ENCODE assay signal across 14 cellular contexts in the genomic region with DNA sequence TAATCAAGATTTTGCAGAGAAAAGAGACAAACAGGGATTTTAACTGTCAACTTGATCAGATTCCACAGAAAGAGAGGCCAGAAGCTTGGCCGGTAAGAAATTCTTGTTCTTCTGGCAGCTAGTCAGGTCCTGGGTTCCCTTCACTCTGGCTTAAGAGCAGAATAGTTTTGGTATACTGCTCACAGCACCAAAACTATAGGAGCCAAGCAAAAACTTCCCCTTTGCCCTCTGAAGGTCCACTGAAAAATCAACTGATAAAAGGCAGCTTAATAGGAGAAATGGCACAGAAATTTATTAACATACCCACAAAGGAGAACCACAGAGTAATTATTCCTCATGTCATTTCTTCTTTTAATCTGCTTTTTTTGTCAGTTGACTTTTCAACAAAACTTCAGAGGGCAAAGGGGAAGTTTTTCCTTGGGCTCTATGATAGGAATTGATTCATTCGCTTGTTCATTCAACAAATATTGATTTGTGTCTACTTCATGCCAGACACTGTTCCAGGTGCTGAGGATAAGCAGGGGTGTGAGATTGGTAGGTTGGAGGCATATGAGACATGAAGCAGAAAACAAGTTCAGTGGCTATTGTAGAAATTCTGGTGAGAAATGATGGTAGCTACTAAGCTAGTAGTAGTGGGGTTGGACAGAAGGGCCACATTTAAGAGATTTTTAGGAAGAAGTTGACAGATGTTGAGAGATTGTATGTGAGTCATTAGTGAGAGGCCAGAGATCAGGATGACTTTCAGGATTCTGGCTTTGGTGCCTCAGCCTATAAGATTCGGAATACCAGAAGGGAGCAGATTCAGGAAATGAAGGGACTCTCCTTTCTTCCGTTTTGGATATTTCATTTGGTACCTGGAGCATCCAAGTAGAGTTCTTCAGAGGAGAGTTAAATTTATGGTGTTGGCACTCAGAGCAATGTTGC. TPM values are rescaled to one million over a fixed set of nuclear protein-coding genes. Genes with fewer than 3 reads are reported as not detected.
DNase-seq lines count a peak whose midpoint lies in the region; ATAC-seq and TF ChIP-seq lines count a peak whose summit lies in the region.
"Had no signal": no experiment of that assay in that cellular context is flagged by ENCODE, and none has a peak within 500 bp of the region (broad histone marks: within the 10 kb centered on the region; RNA-seq: fewer than 3 reads in every experiment).

No MANE protein-coding gene starts in this region.

- no peaks in the 10 kb centered on the region for H3K27me3 Mint-ChIP-seq in effector memory CD8-positive, alpha-beta T cell
- H3K27me3 Mint-ChIP-seq in activated CD8-positive, alpha-beta T cell treated with anti-CD3 and anti-CD28 coated beads for 36 hours: no peaks in the 10 kb centered on the region
- H3K27me3 Mint-ChIP-seq in osteocyte (ENCODE audit: unreplicated experiment): no peaks in the 10 kb centered on the region

- H3K4me3 Mint-ChIP-seq in effector memory CD8-positive, alpha-beta T cell: no peak overlapping the region
- H3K4me3 Mint-ChIP-seq in activated CD8-positive, alpha-beta T cell treated with anti-CD3 and anti-CD28 coated beads for 36 hours: no peak overlapping the region
- H3K4me3 Mint-ChIP-seq in osteocyte (ENCODE audit: unreplicated experiment): no peak overlapping the region

- H3K27ac ChIP-seq in OCI-LY7 (ENCODE audit: low read depth, low read length, poor library complexity, severe bottlenecking): no peak overlapping the region
- peak overlapping the region in 1 of 3 donors; percentile 35 for H3K27ac ChIP-seq in right lobe of liver
- H3K27ac ChIP-seq: BLaER1 had no signal

- no peak for TF ChIP-seq CTCF in OCI-LY7 (conservative IDR thresholded peaks at IDR 0.05; ENCODE audit: low read length)
- TF ChIP-seq CTCF in fibroblast of mammary gland (conservative IDR thresholded peaks at IDR 0.05; ENCODE audit: control insufficient read depth, insufficient read depth, low read depth, low read length): no peak
- TF ChIP-seq CTCF in right lobe of liver (IDR thresholded peaks at IDR 0.05): no peak
- no peak for TF ChIP-seq CTCF in activated CD8-positive, alpha-beta T cell treated with anti-CD3 and anti-CD28 coated beads for 36 hours (IDR thresholded peaks at IDR 0.05)
- no peak for TF ChIP-seq CTCF in osteocyte (IDR thresholded peaks at IDR 0.05)

- POLR2A ChIA-PET in OCI-LY7 (lab: Charles Lee): interaction anchor here (0.5 to 1.1 kb wide), 2 partner anchors 18 to 23 kb away, joined by 3 read pairs; no protein-coding TSS in a partner anchor
- POLR2A ChIA-PET in activated CD8-positive, alpha-beta T cell treated with anti-CD3 and anti-CD28 coated beads for 36 hours (lab: Charles Lee): no interaction called here

- DNase-seq in NOMO-1 treated with DMSO at 0.1 percent for 48 hours (lab: John Stamatoyannopoulos, UW; ENCODE audit: unreplicated experiment) (peak; percentile 19), NOMO-1 treated with dmso at 0.1 percent for 144 hours (lab: John Stamatoyannopoulos, UW; ENCODE audit: unreplicated experiment) (no peak), OCI-LY7 (ENCODE audit: low spot score) (no peak), fibroblast of mammary gland (ENCODE audit: low read depth) (peak; percentile 29), right lobe of liver (no peak), osteocyte (ENCODE audit: extremely low spot score, unreplicated experiment) (no peak)
- no peak for DNase-seq in effector memory CD8-positive, alpha-beta T cell
- no peak for DNase-seq in activated CD8-positive, alpha-beta T cell treated with anti-CD3 and anti-CD28 coated beads for 36 hours
- DNase-seq: 8988T, AML-193, DMS 273 treated with DMSO at 0.1 percent for 48 hours, DMS79 had no signal

- no peaks in the 10 kb centered on the region for H3K9me2 ChIP-seq in OCI-LY7 (ENCODE audit: insufficient read depth, low read length)

- H3K4me1 Mint-ChIP-seq in effector memory CD8-positive, alpha-beta T cell (ENCODE audit: low read depth in 2 of 2): peaks cover 0 to 1% of the 10 kb centered on the region in 2 donors
- no peaks in the 10 kb centered on the region for H3K4me1 Mint-ChIP-seq in activated CD8-positive, alpha-beta T cell treated with anti-CD3 and anti-CD28 coated beads for 36 hours (ENCODE audit: low read depth)
- H3K4me1 Mint-ChIP-seq in osteocyte (ENCODE audit: unreplicated experiment): no peaks in the 10 kb centered on the region

- H3K4me1 ChIP-seq in OCI-LY7 (ENCODE audit: insufficient read depth, low read length, poor library complexity, severe bottlenecking) (no peaks in the 10 kb centered on the region), right lobe of liver (peaks cover 0 to 13% (median 6%) of the 10 kb centered on the region in 4 donors)
- H3K4me1 ChIP-seq: BLaER1 had no signal

- H3K27me3 ChIP-seq in right lobe of liver: no peaks in the 10 kb centered on the region
- H3K27me3 ChIP-seq: BLaER1 had no signal

- 64% methylated on average over 4 of the region's 4 CpGs for WGBS in right lobe of liver (ENCODE audit: insufficient coverage, low coverage, low lambda C conversion rate, missing lambda C conversion rate)

- TSS peak; percentile 44 for BruUV-seq in OCI-LY7 (replicated peaks; lab: Mats Ljungman, UMichigan)

- no peak overlapping the region for H3K4me2 ChIP-seq in OCI-LY7 (ENCODE audit: low read length)
- H3K4me2 ChIP-seq: BLaER1 had no signal

- no peak overlapping the region for H2AFZ ChIP-seq in OCI-LY7 (ENCODE audit: low read length)

- intact Hi-C loops in OCI-LY7 (cut with micrococcal nuclease; ENCODE audit: unreplicated experiment) (no loop called here), right lobe of liver (cut with DNase I) (no loop called here)
- intact Hi-C loops in activated CD8-positive, alpha-beta T cell treated with anti-CD3 and anti-CD28 coated beads for 36 hours (cut with micrococcal nuclease): no loop called here

- no peak overlapping the region for H3K4me3 ChIP-seq in OCI-LY7 (ENCODE audit: low read depth, low read length, poor library complexity, severe bottlenecking)
- H3K4me3 ChIP-seq in fibroblast of mammary gland (ENCODE audit: control insufficient read depth, low read depth, low read length): no peak overlapping the region
- no peak overlapping the region for H3K4me3 ChIP-seq in right lobe of liver
- H3K4me3 ChIP-seq: BLaER1 had no signal

- H3K36me3 Mint-ChIP-seq in effector memory CD8-positive, alpha-beta T cell (ENCODE audit: insufficient read depth): no peaks in the 10 kb centered on the region
- peaks cover 12% of the 10 kb centered on the region for H3K36me3 Mint-ChIP-seq in activated CD8-positive, alpha-beta T cell treated with anti-CD3 and anti-CD28 coated beads for 36 hours (ENCODE audit: low read depth)
- H3K36me3 Mint-ChIP-seq in osteocyte (ENCODE audit: unreplicated experiment): peaks cover 6% of the 10 kb centered on the region

- no peaks in the 10 kb centered on the region for H3K9me3 ChIP-seq in OCI-LY7 (ENCODE audit: low read length)
- no peaks in the 10 kb centered on the region for H3K9me3 ChIP-seq in right lobe of liver

- peak; percentile 72 to 98 (median 90) for ATAC-seq in right lobe of liver
- no peak for ATAC-seq in effector memory CD8-positive, alpha-beta T cell (replicated peaks)
- ATAC-seq in activated CD8-positive, alpha-beta T cell treated with anti-CD3 and anti-CD28 coated beads for 36 hours: no peak
- ATAC-seq: HCT116 had no signal

- no peak overlapping the region for H3K27ac Mint-ChIP-seq in effector memory CD8-positive, alpha-beta T cell
- H3K27ac Mint-ChIP-seq in activated CD8-positive, alpha-beta T cell treated with anti-CD3 and anti-CD28 coated beads for 36 hours: no peak overlapping the region
- H3K27ac Mint-ChIP-seq in osteocyte (ENCODE audit: unreplicated experiment): no peak overlapping the region

- CTCF ChIA-PET in OCI-LY7 (lab: Charles Lee; ENCODE audit: unreplicated experiment): no interaction called here
- CTCF ChIA-PET in activated CD8-positive, alpha-beta T cell treated with anti-CD3 and anti-CD28 coated beads for 36 hours (lab: Charles Lee): no interaction called here

- H3K79me2 ChIP-seq in OCI-LY7 (ENCODE audit: insufficient read depth, low read depth, low read length): no peaks in the 10 kb centered on the region

- no peaks in the 10 kb centered on the region for H4K20me1 ChIP-seq in OCI-LY7 (ENCODE audit: insufficient read depth, low read length)
- H4K20me1 ChIP-seq: BLaER1 had no signal

- H3K36me3 ChIP-seq in OCI-LY7 (ENCODE audit: insufficient read depth, low read length) (peaks cover 23% of the 10 kb centered on the region), right lobe of liver (no peaks in the 10 kb centered on the region)

- no peaks in the 10 kb centered on the region for H3K9me3 Mint-ChIP-seq in effector memory CD8-positive, alpha-beta T cell
- no peaks in the 10 kb centered on the region for H3K9me3 Mint-ChIP-seq in activated CD8-positive, alpha-beta T cell treated with anti-CD3 and anti-CD28 coated beads for 36 hours
- H3K9me3 Mint-ChIP-seq in osteocyte (ENCODE audit: unreplicated experiment): no peaks in the 10 kb centered on the region

- TF ChIP-seq POLR2A in right lobe of liver (IDR thresholded peaks at IDR 0.05): no peak

RNA-seq across cellular contexts. Expression of gene NNT, which starts 20.6 kb away (rescaled TPM):
- 33.6 and 42.2 TPM in 2 replicates for total RNA-seq in OCI-LY7 (2014; rRNA removed; shearing (Covaris generic))
- total RNA-seq in OCI-LY7 (2022): 98.3 and 120 TPM in 2 replicates
- total RNA-seq in right lobe of liver: 100 to 1,000 TPM in 4 of 6 experiments, 10 to 100 TPM in 2; 81.3 to 250 (median 188) TPM
- 10 to 100 TPM; 72.0 to 78.4 TPM for total RNA-seq in activated CD8-positive, alpha-beta T cell treated with anti-CD3 and anti-CD28 coated beads for 36 hours
- 107 and 108 TPM in 2 replicates for total RNA-seq in osteocyte

RNA-seq across cellular contexts. Expression of gene PAIP1, which starts 25.5 kb away (rescaled TPM):
- total RNA-seq in OCI-LY7 (2014; rRNA removed; shearing (Covaris generic)): 52.8 and 69.2 TPM in 2 replicates
- total RNA-seq in OCI-LY7 (2022): 44.2 and 48.0 TPM in 2 replicates
- 10 to 100 TPM; 36.0 to 56.3 (median 49.3) TPM for total RNA-seq in right lobe of liver
- total RNA-seq in activated CD8-positive, alpha-beta T cell treated with anti-CD3 and anti-CD28 coated beads for 36 hours: 10 to 100 TPM; 43.6 to 44.6 TPM
- total RNA-seq in osteocyte: 104 and 105 TPM in 2 replicates

Comparison
In these comparisons a context has a peak if more than half of its experiments do, and no peak if none do; other contexts are left out.
1. DNase-seq: peak in NOMO-1 treated with DMSO at 0.1 percent for 48 hours (single experiment) and fibroblast of mammary gland (single experiment); none in NOMO-1 treated with dmso at 0.1 percent for 144 hours (single experiment), OCI-LY7 (single experiment), right lobe of liver (0 of 3), effector memory CD8-positive, alpha-beta T cell (0 of 3), activated CD8-positive, alpha-beta T cell treated with anti-CD3 and anti-CD28 coated beads for 36 hours (single experiment) and osteocyte (single experiment).
2. ATAC-seq: peak in right lobe of liver (4 of 4); none in effector memory CD8-positive, alpha-beta T cell (single experiment) and activated CD8-positive, alpha-beta T cell treated with anti-CD3 and anti-CD28 coated beads for 36 hours (single experiment).